Comparison of ENCODE assay signal across 17 cellular contexts in the genomic region with DNA sequence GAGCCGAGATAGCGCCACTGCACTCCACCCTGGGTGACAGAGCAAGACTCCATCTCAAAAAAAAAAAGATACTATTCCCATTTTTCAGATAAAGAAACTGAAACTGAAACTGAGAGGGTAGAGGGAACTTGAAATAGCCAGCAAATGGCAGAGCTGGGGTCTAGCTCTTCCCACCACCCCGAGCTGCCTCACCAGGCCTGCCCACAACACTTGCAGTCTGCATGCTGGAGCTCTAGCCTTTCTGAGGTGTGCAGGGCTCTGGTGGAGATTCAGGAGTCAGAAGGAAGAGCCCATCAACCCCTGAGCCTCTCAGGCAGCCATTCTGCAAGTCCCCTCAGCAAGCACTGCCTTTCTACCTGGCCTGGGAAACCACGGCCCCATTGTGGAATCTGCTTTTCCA. TPM values are rescaled to one million over a fixed set of nuclear protein-coding genes. Genes with fewer than 3 reads are reported as not detected.
DNase-seq lines count a peak whose midpoint lies in the region; ATAC-seq and TF ChIP-seq lines count a peak whose summit lies in the region.
"Had no signal": no experiment of that assay in that cellular context is flagged by ENCODE, and none has a peak within 500 bp of the region (broad histone marks: within the 10 kb centered on the region; RNA-seq: fewer than 3 reads in every experiment).

No MANE protein-coding gene starts in this region.

- no peak for DNase-seq in CD4-positive, alpha-beta T cell
- DNase-seq in DND-41 = peak; percentile 63
- DNase-seq in Panc1 (ENCODE audit: low read depth, low spot score) = no peak
- DNase-seq in effector memory CD8-positive, alpha-beta T cell = no peak
- no peak for DNase-seq in activated T-cell treated with anti-CD3 and anti-CD28 coated beads, Interleukin-2, amount 50 U/mL, for 72 hours
- DNase-seq in mammary epithelial cell = no peak
- DNase-seq: CD4-positive, CD25-positive, alpha-beta regulatory T cell; DMS79; KG1; NCI-H1417; NCI-H1930; NCI-H446; NCI-H69; SK-N-SH; T-cell had no signal

- dilution Hi-C loops in mammary epithelial cell (cut with HindIII; ENCODE audit: low sequenced_read_pairs) = loop anchor here (5.0 kb wide), 1 partner anchor 92 kb away; no protein-coding TSS in a partner anchor

- no peaks in the 10 kb centered on the region for H3K9me3 Mint-ChIP-seq in CD4-positive, alpha-beta T cell
- H3K9me3 Mint-ChIP-seq in effector memory CD8-positive, alpha-beta T cell = no peaks in the 10 kb centered on the region
- H3K9me3 Mint-ChIP-seq in activated T-cell treated with anti-CD3 and anti-CD28 coated beads, Interleukin-2, amount 50 U/mL, for 72 hours = no peaks in the 10 kb centered on the region
- H3K9me3 Mint-ChIP-seq: CD4-positive, CD25-positive, alpha-beta regulatory T cell; T-cell had no signal

- H3K4me1 ChIP-seq in DND-41 (ENCODE audit: insufficient read depth, low read length) (peaks cover 7% of the 10 kb centered on the region), Panc1 (ENCODE audit: control insufficient read depth, insufficient read depth, low read length) (no peaks in the 10 kb centered on the region; the same call in 1 of the 2 replicates), mammary epithelial cell (ENCODE audit: insufficient read depth, low read length) (peaks cover 13% of the 10 kb centered on the region)

- H3K36me3 ChIP-seq in DND-41 (ENCODE audit: insufficient read depth, low read length) (no peaks in the 10 kb centered on the region), Panc1 (ENCODE audit: control insufficient read depth, insufficient read depth, low read length) (no peaks in the 10 kb centered on the region), mammary epithelial cell (ENCODE audit: insufficient read depth, low read length) (no peaks in the 10 kb centered on the region)

- no peaks in the 10 kb centered on the region for H3K9me3 ChIP-seq in CD4-positive, alpha-beta T cell (ENCODE audit: control insufficient read depth, low read length)
- H3K9me3 ChIP-seq in DND-41 (ENCODE audit: insufficient read depth, low read length, severe bottlenecking) (no peaks in the 10 kb centered on the region), Panc1 (ENCODE audit: control insufficient read depth, insufficient read depth, low read depth, low read length) (no peaks in the 10 kb centered on the region), mammary epithelial cell (replicated peaks; ENCODE audit: insufficient read depth, low read length) (no peaks in the 10 kb centered on the region)
- H3K9me3 ChIP-seq: SK-N-SH had no signal

- WGBS in mammary epithelial cell (ENCODE audit: low coverage, missing lambda C conversion rate) = 100% methylated on average over 2 of the region's 4 CpGs

- H3K36me3 Mint-ChIP-seq in CD4-positive, alpha-beta T cell (ENCODE audit: low read depth) = peaks cover 29% of the 10 kb centered on the region
- H3K36me3 Mint-ChIP-seq in effector memory CD8-positive, alpha-beta T cell (ENCODE audit: insufficient read depth) = no peaks in the 10 kb centered on the region
- no peaks in the 10 kb centered on the region for H3K36me3 Mint-ChIP-seq in activated T-cell treated with anti-CD3 and anti-CD28 coated beads, Interleukin-2, amount 50 U/mL, for 72 hours (ENCODE audit: insufficient read depth in 2 of 2)
- H3K36me3 Mint-ChIP-seq: CD4-positive, CD25-positive, alpha-beta regulatory T cell had no signal

- H3K4me1 Mint-ChIP-seq in CD4-positive, alpha-beta T cell (ENCODE audit: low read depth) = peaks cover 83% of the 10 kb centered on the region
- H3K4me1 Mint-ChIP-seq in effector memory CD8-positive, alpha-beta T cell (ENCODE audit: low read depth in 2 of 2) = peaks cover 4 to 11% of the 10 kb centered on the region in 2 donors
- peaks cover 52% of the 10 kb centered on the region for H3K4me1 Mint-ChIP-seq in activated T-cell treated with anti-CD3 and anti-CD28 coated beads, Interleukin-2, amount 50 U/mL, for 72 hours (ENCODE audit: low read depth)

- ATAC-seq in CD4-positive, alpha-beta T cell (ENCODE audit: poor library complexity) = no peak
- ATAC-seq in DND-41 (ENCODE audit: insufficient read depth, low read depth) = peak; percentile 87
- ATAC-seq in Panc1 = peak; percentile 24; the same call in 1 of the 2 replicates
- no peak for ATAC-seq in effector memory CD8-positive, alpha-beta T cell (replicated peaks)
- no peak for ATAC-seq in activated T-cell treated with anti-CD3 and anti-CD28 coated beads, Interleukin-2, amount 50 U/mL, for 72 hours (replicated peaks in 1 of 2)
- no peak for ATAC-seq in HG02973 (IDR thresholded peaks at IDR 0.05; ENCODE audit: unreplicated experiment)
- ATAC-seq: T-cell had no signal

- no peaks in the 10 kb centered on the region for H3K27me3 ChIP-seq in CD4-positive, alpha-beta T cell (ENCODE audit: control insufficient read depth, insufficient read depth, low read length)
- peaks cover 4% of the 10 kb centered on the region for H3K27me3 ChIP-seq in DND-41 (ENCODE audit: insufficient read depth, low read length, poor library complexity)
- H3K27me3 ChIP-seq in Panc1 (ENCODE audit: control insufficient read depth, insufficient read depth, low read length) = peaks cover 2% of the 10 kb centered on the region; the same call in 1 of the 2 replicates
- H3K27me3 ChIP-seq in mammary epithelial cell (ENCODE audit: insufficient read depth, low read length) = peaks cover 3% of the 10 kb centered on the region

- TF ChIP-seq CTCF in CD4-positive, alpha-beta T cell (IDR thresholded peaks at IDR 0.05) = no peak
- TF ChIP-seq CTCF in DND-41 (IDR thresholded peaks at IDR 0.05; ENCODE audit: borderline replicate concordance, extremely low read depth, low read length, poor library complexity, severe bottlenecking) = no peak
- TF ChIP-seq CTCF in Panc1 (IDR thresholded peaks at IDR 0.05) = no peak
- TF ChIP-seq CTCF in mammary epithelial cell (conservative IDR thresholded peaks at IDR 0.05 in 1 of 2, IDR thresholded peaks at IDR 0.05 in 1 of 2; ENCODE audit: extremely low read depth in 1 of 2, insufficient read depth in 1 of 2, low read depth in 1 of 2, low read length in 2 of 2) = no peak

- CTCF ChIA-PET in CD4-positive, alpha-beta T cell (lab: Charles Lee) = no interaction called here
- CTCF ChIA-PET in Panc1 (lab: Charles Lee) = no interaction called here
- CTCF ChIA-PET in mammary epithelial cell (lab: Charles Lee; ENCODE audit: low non-redundant PET) = no interaction called here

- peak overlapping the region; percentile 42 for H3K27ac Mint-ChIP-seq in CD4-positive, alpha-beta T cell
- H3K27ac Mint-ChIP-seq in effector memory CD8-positive, alpha-beta T cell = peak overlapping the region; percentile 23 to 67
- H3K27ac Mint-ChIP-seq in activated T-cell treated with anti-CD3 and anti-CD28 coated beads, Interleukin-2, amount 50 U/mL, for 72 hours = no peak overlapping the region

- H3K4me3 ChIP-seq in DND-41 (ENCODE audit: low read depth in 1 of 2, low read length in 2 of 2) = no peak overlapping the region
- no peak overlapping the region; a peak in 1 of 4 replicates for H3K4me3 ChIP-seq in Panc1 (ENCODE audit: low read depth in 2 of 2, low read length in 2 of 2)
- no peak overlapping the region for H3K4me3 ChIP-seq in mammary epithelial cell (replicated peaks in 1 of 3; ENCODE audit: insufficient read depth in 1 of 3, low read depth in 2 of 3, low read length in 3 of 3)

- H4K20me1 ChIP-seq in DND-41 (ENCODE audit: insufficient read depth, low read length) (no peaks in the 10 kb centered on the region), mammary epithelial cell (ENCODE audit: insufficient read depth, low read length) (no peaks in the 10 kb centered on the region)

- intact Hi-C loops in CD4-positive, alpha-beta T cell (cut with DNase I, micrococcal nuclease) = no loop called here
- intact Hi-C loops in Panc1 (cut with micrococcal nuclease; ENCODE audit: unreplicated experiment) = no loop called here
- intact Hi-C loops in mammary epithelial cell (cut with micrococcal nuclease) = no loop called here

- POLR2A ChIA-PET in CD4-positive, alpha-beta T cell (lab: Charles Lee) = interaction anchor here (1.2 kb wide), 1 partner anchor 57 kb away, joined by 8 read pairs; no protein-coding TSS in a partner anchor
- POLR2A ChIA-PET in Panc1 (lab: Charles Lee) = no interaction called here

- no peak overlapping the region for H3K9ac ChIP-seq in DND-41 (ENCODE audit: low read depth, low read length)
- no peak overlapping the region for H3K9ac ChIP-seq in mammary epithelial cell (ENCODE audit: insufficient read depth, low read length)
- H3K9ac ChIP-seq: SK-N-SH had no signal

- H3K27ac ChIP-seq in CD4-positive, alpha-beta T cell (ENCODE audit: low read depth, low read length) = no peak overlapping the region
- H3K27ac ChIP-seq in DND-41 (ENCODE audit: low read length) (no peak overlapping the region), Panc1 (ENCODE audit: low read length) (no peak overlapping the region), mammary epithelial cell (ENCODE audit: insufficient read depth, low read depth, low read length) (no peak overlapping the region)

- in situ Hi-C loops in Panc1 (cut with HindIII; ENCODE audit: low pct_unique_long_range_greater_than_20kb, low sequenced_read_pairs) (no loop called here), mammary epithelial cell (cut with MboI; ENCODE audit: low sequenced_read_pairs in 2 of 2) (no loop called here)

- H3K27me3 Mint-ChIP-seq in CD4-positive, alpha-beta T cell = no peaks in the 10 kb centered on the region
- peaks cover 0 to 10% of the 10 kb centered on the region in 2 donors for H3K27me3 Mint-ChIP-seq in effector memory CD8-positive, alpha-beta T cell
- H3K27me3 Mint-ChIP-seq in activated T-cell treated with anti-CD3 and anti-CD28 coated beads, Interleukin-2, amount 50 U/mL, for 72 hours (ENCODE audit: low read depth) = no peaks in the 10 kb centered on the region
- H3K27me3 Mint-ChIP-seq: T-cell had no signal

- no TSS peak for BruUV-seq in Panc1 (replicated peaks; lab: Mats Ljungman, UMichigan)
- BruUV-seq in mammary epithelial cell (replicated peaks; lab: Mats Ljungman, UMichigan) = no TSS peak

- H3K4me2 ChIP-seq in DND-41 (ENCODE audit: insufficient read depth, low read length) = peak overlapping the region; percentile 31
- H3K4me2 ChIP-seq in mammary epithelial cell (ENCODE audit: insufficient read depth, low read depth, low read length) = no peak overlapping the region
- H3K4me2 ChIP-seq: SK-N-SH had no signal

- H3K79me2 ChIP-seq in DND-41 (ENCODE audit: insufficient read depth, low read length) (no peaks in the 10 kb centered on the region), mammary epithelial cell (ENCODE audit: insufficient read depth, low read length) (no peaks in the 10 kb centered on the region)

- no peak overlapping the region for H3K4me3 Mint-ChIP-seq in CD4-positive, alpha-beta T cell
- peak overlapping the region; percentile 40 to 59 for H3K4me3 Mint-ChIP-seq in effector memory CD8-positive, alpha-beta T cell
- H3K4me3 Mint-ChIP-seq in activated T-cell treated with anti-CD3 and anti-CD28 coated beads, Interleukin-2, amount 50 U/mL, for 72 hours = no peak overlapping the region

- H2AFZ ChIP-seq in DND-41 (ENCODE audit: low read depth, low read length) = peak overlapping the region; percentile 54; the same call in 1 of the 2 replicates
- H2AFZ ChIP-seq in mammary epithelial cell (ENCODE audit: low read depth, low read length) = no peak overlapping the region

RNA-seq across cellular contexts. Expression of a gene that starts 14.3 kb away (rescaled TPM):
- total RNA-seq in CD4-positive, alpha-beta T cell = 10 to 100 TPM in 1 of 2 experiments, 1 to 10 TPM in 1; 9.4 to 10.3 TPM
- total RNA-seq in Panc1 (2021; ENCODE audit: unreplicated experiment) (not detected), mammary epithelial cell (1 to 10 TPM in 1 of 2 donors, under 1 TPM in 1; 0.38 to 2.2 TPM)
- not detected for polyA plus RNA-seq in Panc1 (2012; ENCODE audit: insufficient read length)
- total RNA-seq in activated T-cell treated with anti-CD3 and anti-CD28 coated beads, Interleukin-2, amount 50 U/mL, for 72 hours = 1 to 10 TPM in 1 of 2 donors, under 1 TPM in 1; 0.28 to 1.4 TPM
- polyA plus RNA-seq in mammary epithelial cell = 0.11 TPM
- not detected for polyA minus RNA-seq in mammary epithelial cell
- total RNA-seq: G401 had no signal
- polyA plus RNA-seq: SK-N-SH had no signal

Comparison
In these comparisons a context has a peak if more than half of its experiments do, and no peak if none do; other contexts are left out.
1. ATAC-seq: peak in DND-41 (single experiment) and Panc1 (single experiment); none in CD4-positive, alpha-beta T cell (single experiment), effector memory CD8-positive, alpha-beta T cell (single experiment), activated T-cell treated with anti-CD3 and anti-CD28 coated beads, Interleukin-2, amount 50 U/mL, for 72 hours (0 of 2) and HG02973 (single experiment).
2. H3K4me3 Mint-ChIP-seq: peak in effector memory CD8-positive, alpha-beta T cell (2 of 2); none in CD4-positive, alpha-beta T cell (single experiment) and activated T-cell treated with anti-CD3 and anti-CD28 coated beads, Interleukin-2, amount 50 U/mL, for 72 hours (0 of 2).